In genomic region chr1:37846634-37847339, GRCh38 we compare ENCODE assay signal across 13 cellular contexts. TPM values are rescaled to one million over a fixed set of nuclear protein-coding genes. Genes with fewer than 3 reads are reported as not detected.
DNase-seq lines count a peak whose midpoint lies in the region; ATAC-seq and TF ChIP-seq lines count a peak whose summit lies in the region.
"Had no signal": no experiment of that assay in that cellular context is flagged by ENCODE, and none has a peak within 500 bp of the region (broad histone marks: within the 10 kb centered on the region; RNA-seq: fewer than 3 reads in every experiment).

No MANE protein-coding gene starts in this region.

- H3K27me3 ChIP-seq in OCI-LY3 (ENCODE audit: low read depth, low read length): no peaks in the 10 kb centered on the region
- H3K27me3 ChIP-seq: heart right ventricle had no signal

- no peak overlapping the region for H3K9ac ChIP-seq in OCI-LY3 (ENCODE audit: low read length)

- H3K36me3 ChIP-seq in OCI-LY3 (replicated peaks; ENCODE audit: low read depth, low read length): no peaks in the 10 kb centered on the region

- no peak for ATAC-seq in HG03175 (IDR thresholded peaks at IDR 0.05; ENCODE audit: unreplicated experiment)
- ATAC-seq: GM23338, heart right ventricle had no signal

- no peak for TF ChIP-seq CTCF in OCI-LY3 (IDR thresholded peaks at IDR 0.05; ENCODE audit: low read depth, low read length)
- TF ChIP-seq CTCF in fibroblast of villous mesenchyme (IDR thresholded peaks at IDR 0.05; ENCODE audit: insufficient read depth, low read depth, low read length): no peak

- no peaks in the 10 kb centered on the region for H4K20me1 ChIP-seq in OCI-LY3 (ENCODE audit: insufficient read depth, low read length)

- H3K4me2 ChIP-seq in OCI-LY3 (ENCODE audit: low read length): peak overlapping the region; percentile 50
- H3K4me2 ChIP-seq: GM23338 had no signal

- H2AFZ ChIP-seq in OCI-LY3 (ENCODE audit: low read depth, low read length): no peak overlapping the region
- H2AFZ ChIP-seq: GM23338 had no signal

- DNase-seq in activated naive CD4-positive, alpha-beta T cell (lab: John Stamatoyannopoulos, UW): no peak
- peak; percentile 29 for DNase-seq in fibroblast of villous mesenchyme (ENCODE audit: low read depth)
- no peak for DNase-seq in NCI-H1436 (lab: John Stamatoyannopoulos, UW)
- no peak for DNase-seq in stimulated activated CD4-positive, alpha-beta T cell treated with anti-CD3 and anti-CD28 coated beads, Interleukin-4, amount 100 ng/mL, for 1 hour
- no peak for DNase-seq in Ammon's horn (ENCODE audit: low spot score)
- DNase-seq: activated CD4-positive, alpha-beta T cell treated with anti-CD3 and anti-CD28 coated beads, Interleukin-2, amount 50 U/mL, for 48 hours; heart right ventricle; mammary epithelial cell; NCI-H187 had no signal

- H3K4me1 Mint-ChIP-seq in activated naive CD4-positive, alpha-beta T cell treated with anti-CD3 and anti-CD28 coated beads, Interleukin-2, amount 50 U/mL, for 24 hours: peaks cover 58% of the 10 kb centered on the region
- H3K4me1 Mint-ChIP-seq: GM23338 had no signal

- H3K4me3 ChIP-seq in OCI-LY3 (ENCODE audit: low read length) (peak overlapping the region; percentile 20; the same call in 1 of the 2 replicates), fibroblast of villous mesenchyme (ENCODE audit: low read depth, low read length) (no peak overlapping the region)
- H3K4me3 ChIP-seq: GM23338, heart right ventricle had no signal

- no peak overlapping the region; the same call in 1 of the 2 replicates for H3K27ac ChIP-seq in OCI-LY3 (ENCODE audit: low read length)

- no peaks in the 10 kb centered on the region for H3K9me3 Mint-ChIP-seq in activated naive CD4-positive, alpha-beta T cell treated with anti-CD3 and anti-CD28 coated beads, Interleukin-2, amount 50 U/mL, for 24 hours
- H3K9me3 Mint-ChIP-seq: GM23338 had no signal

- peak overlapping the region; percentile 52 for H3K27ac Mint-ChIP-seq in activated naive CD4-positive, alpha-beta T cell treated with anti-CD3 and anti-CD28 coated beads, Interleukin-2, amount 50 U/mL, for 24 hours
- H3K27ac Mint-ChIP-seq: GM23338 had no signal

- H3K36me3 Mint-ChIP-seq in activated naive CD4-positive, alpha-beta T cell treated with anti-CD3 and anti-CD28 coated beads, Interleukin-2, amount 50 U/mL, for 24 hours: peaks cover 4% of the 10 kb centered on the region

- no peaks in the 10 kb centered on the region for H3K9me3 ChIP-seq in OCI-LY3 (ENCODE audit: insufficient read depth, low read length)
- H3K9me3 ChIP-seq: heart right ventricle had no signal

- peaks cover 17% of the 10 kb centered on the region for H3K4me1 ChIP-seq in OCI-LY3 (ENCODE audit: low read length)

- peak overlapping the region; percentile 59 for H3K4me3 Mint-ChIP-seq in activated naive CD4-positive, alpha-beta T cell treated with anti-CD3 and anti-CD28 coated beads, Interleukin-2, amount 50 U/mL, for 24 hours
- H3K4me3 Mint-ChIP-seq: GM23338 had no signal

- peaks cover 51% of the 10 kb centered on the region for H3K79me2 ChIP-seq in OCI-LY3 (ENCODE audit: low read length)

- H3K27me3 Mint-ChIP-seq in activated naive CD4-positive, alpha-beta T cell treated with anti-CD3 and anti-CD28 coated beads, Interleukin-2, amount 50 U/mL, for 24 hours: no peaks in the 10 kb centered on the region

RNA-seq across cellular contexts. Expression of gene MTF1, which starts 12.6 kb away (rescaled TPM):
- total RNA-seq in fibroblast of villous mesenchyme: 3.2 and 5.6 TPM in 2 replicates

RNA-seq across cellular contexts. Expression of gene YRDC, which starts 38.8 kb away (rescaled TPM):
- 11.9 and 15.5 TPM in 2 replicates for total RNA-seq in fibroblast of villous mesenchyme

RNA-seq across cellular contexts. Expression of gene C1orf122, which starts 39.2 kb away (rescaled TPM):
- 13.4 and 17.4 TPM in 2 replicates for total RNA-seq in fibroblast of villous mesenchyme

RNA-seq across cellular contexts. Expression of gene MANEAL, which starts 53.1 kb away (rescaled TPM):
- total RNA-seq in fibroblast of villous mesenchyme: 0.43 and 0.97 TPM in 2 replicates
